Comparison of ENCODE assay signal across 34 cellular contexts in the genomic region with DNA sequence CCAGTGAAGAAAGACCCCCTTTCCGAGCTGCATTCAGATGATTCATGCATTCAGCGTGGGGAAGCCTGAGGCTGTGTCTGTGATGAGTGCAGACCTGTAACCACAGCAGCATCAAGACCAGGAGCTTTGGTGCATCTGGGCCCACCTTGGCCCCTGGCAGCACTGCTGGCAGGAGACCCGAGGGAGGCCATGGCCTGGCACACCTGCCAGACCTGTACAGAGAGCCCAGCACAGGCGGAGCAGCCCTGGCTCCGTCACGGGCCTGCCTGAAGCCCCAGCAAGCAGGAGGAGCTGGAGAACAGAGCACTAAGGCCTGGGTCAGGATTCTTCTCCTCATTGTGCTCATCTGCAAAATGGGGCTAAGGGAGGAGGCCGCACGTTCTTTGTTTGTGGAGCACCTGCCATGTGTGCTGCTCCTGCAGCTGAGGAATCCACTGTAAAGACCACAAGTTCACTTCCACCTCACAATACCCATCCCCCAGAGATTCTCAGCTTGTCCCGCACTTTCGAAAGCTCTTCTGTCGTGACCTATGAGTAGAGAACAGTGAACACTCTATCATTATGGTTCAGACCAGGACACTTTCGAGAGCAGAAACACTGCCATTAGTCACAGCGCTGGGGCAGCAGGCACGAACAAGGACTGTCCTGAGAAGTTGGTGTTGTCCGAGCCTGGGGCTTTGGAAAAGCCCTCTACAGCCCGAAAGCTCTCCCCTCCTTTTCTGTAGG.
"Had no signal": no experiment of that assay in that cellular context is flagged by ENCODE, and none has a peak within 500 bp of the region (broad histone marks: within the 10 kb centered on the region; RNA-seq: fewer than 3 reads in every experiment).

No MANE protein-coding gene starts in this region.

- H3K36me3 ChIP-seq: adrenal gland, esophagus muscularis mucosa, gastrocnemius medialis, WERI-Rb-1 had no signal

- H3K9me3 ChIP-seq: adrenal gland, body of pancreas, esophagus muscularis mucosa, gastrocnemius medialis had no signal

- H3K4me3 ChIP-seq: adrenal gland, body of pancreas, esophagus muscularis mucosa, gastrocnemius medialis had no signal

- ATAC-seq: activated CD4-positive, CD25-positive, alpha-beta regulatory T cell treated with anti-CD3 and anti-CD28 coated beads, Interleukin-2, amount 50 U/mL, for 24 hours; activated CD8-positive, alpha-beta memory T cell treated with anti-CD3 and anti-CD28 coated beads, Interleukin-2, amount 10 ng/mL, durations not matched to agents 7 days and 5 days; activated CD8-positive, alpha-beta T cell treated with anti-CD3 and anti-CD28 coated beads, Interleukin-2, amount 10 ng/mL, durations not matched to agents 7 days and 5 days; activated naive CD8-positive, alpha-beta T cell treated with anti-CD3 and anti-CD28 coated beads, Interleukin-2, amount 50 U/mL, for 24 hours; body of pancreas; effector memory CD8-positive, alpha-beta T cell; foreskin keratinocyte; gastrocnemius medialis; T-cell had no signal

- H3K9me3 Mint-ChIP-seq: activated B cell treated with CpG ODN at 0.5 μM for 24 hours; activated CD4-positive, alpha-beta memory T cell treated with anti-CD3 and anti-CD28 coated beads for 36 hours; activated naive CD4-positive, alpha-beta T cell treated with anti-CD3 and anti-CD28 coated beads for 36 hours; activated naive CD4-positive, alpha-beta T cell treated with anti-CD3 and anti-CD28 coated beads, Interleukin-2, amount 50 U/mL, for 24 hours; activated naive CD8-positive, alpha-beta T cell treated with anti-CD3 and anti-CD28 coated beads for 36 hours; activated naive CD8-positive, alpha-beta T cell treated with anti-CD3 and anti-CD28 coated beads, Interleukin-2, amount 50 U/mL, for 24 hours; activated T-helper 1 cell treated with anti-CD3 and anti-CD28 coated beads, Interleukin-12 subunit alpha, Interleukin-12 subunit beta, Interleukin-2, Interleukin-4 antibody, amounts not matched to agents 30 ng/mL and 10 ng/mL and 1 ng/mL, durations not matched to agents 14 hours and 24 hours and 36 hours; activated T-helper 2 cell treated with anti-CD3 and anti-CD28 coated beads, Interferon-gamma antibody, Interleukin-2, Interleukin-4, amounts not matched to agents 10 μg/mL and 5 μg/mL and 100 μg/mL, durations not matched to agents 14 hours and 24 hours and 36 hours; effector memory CD8-positive, alpha-beta T cell; T-cell; T-helper 1 cell treated with Interleukin-12 subunit alpha and Interleukin-12 subunit beta and Interleukin-4 antibody, amounts not matched to agents 30 μg/mL and 1 μg/mL, for 36 hours had no signal

- H3K4me1 Mint-ChIP-seq: activated B cell treated with CpG ODN at 0.5 μM for 24 hours; activated CD8-positive, alpha-beta memory T cell treated with anti-CD3 and anti-CD28 coated beads, Interleukin-2, amount 10 ng/mL, durations not matched to agents 7 days and 5 days; activated naive CD4-positive, alpha-beta T cell treated with anti-CD3 and anti-CD28 coated beads, Interleukin-2, amount 50 U/mL, for 24 hours; activated naive CD8-positive, alpha-beta T cell treated with anti-CD3 and anti-CD28 coated beads, Interleukin-2, amount 50 U/mL, for 24 hours; T-cell had no signal

- H3K27me3 Mint-ChIP-seq: activated CD8-positive, alpha-beta memory T cell treated with anti-CD3 and anti-CD28 coated beads, Interleukin-2, amount 10 ng/mL, durations not matched to agents 7 days and 5 days; activated naive CD4-positive, alpha-beta T cell treated with anti-CD3 and anti-CD28 coated beads, Interleukin-2, amount 50 U/mL, for 24 hours had no signal

- H3K27ac ChIP-seq: adrenal gland, body of pancreas, esophagus muscularis mucosa, foreskin keratinocyte, gastrocnemius medialis, WERI-Rb-1 had no signal

- H3K27me3 ChIP-seq: adrenal gland, body of pancreas, foreskin keratinocyte, gastrocnemius medialis had no signal

- H3K4me1 ChIP-seq: adrenal gland, body of pancreas, esophagus muscularis mucosa, foreskin keratinocyte, gastrocnemius medialis had no signal

- DNase-seq: activated B cell treated with CpG ODN at 0.5 μM for 24 hours; activated CD4-positive, alpha-beta memory T cell treated with anti-CD3 and anti-CD28 coated beads for 36 hours; activated CD4-positive, alpha-beta T cell treated with anti-CD3 and anti-CD28 coated beads for 48 hours; activated CD8-positive, alpha-beta memory T cell treated with anti-CD3 and anti-CD28 coated beads, Interleukin-2, amount 10 ng/mL, durations not matched to agents 7 days and 5 days; activated CD8-positive, alpha-beta memory T cell treated with anti-CD3 and anti-CD28 coated beads, Interleukin-2, amount 50 U/mL, for 4 hours; activated CD8-positive, alpha-beta T cell treated with anti-CD3 and anti-CD28 coated beads, Interleukin-2, amount 10 ng/mL, durations not matched to agents 7 days and 5 days; activated effector memory CD4-positive, alpha-beta T cell treated with anti-CD3 and anti-CD28 coated beads, Interleukin-2, amount 50 U/mL, for 16 hours; activated naive CD4-positive, alpha-beta T cell treated with anti-CD3 and anti-CD28 coated beads for 36 hours; activated naive CD8-positive, alpha-beta T cell treated with anti-CD3 and anti-CD28 coated beads for 36 hours; activated naive CD8-positive, alpha-beta T cell treated with anti-CD3 and anti-CD28 coated beads, Interleukin-2, amount 50 U/mL, for 24 hours; activated T-cell treated with anti-CD3 and anti-CD28 coated beads, Interleukin-2, amount 50 U/mL, for 1 hour; activated T-cell treated with anti-CD3 and anti-CD28 coated beads, Interleukin-2, amount 50 U/mL, for 48 hours; adrenal gland; amygdala; aorta; body of pancreas; caudate nucleus; cortex of kidney; dermis blood vessel endothelial cell; effector CD4-positive, alpha-beta T cell; effector memory CD8-positive, alpha-beta T cell; erythroblast; foreskin keratinocyte; gastrocnemius medialis; glutamatergic neuron; T-cell; T-helper 9 cell; WERI-Rb-1 had no signal

- H3K27ac Mint-ChIP-seq: activated B cell treated with CpG ODN at 0.5 μM for 24 hours; activated CD4-positive, alpha-beta memory T cell treated with anti-CD3 and anti-CD28 coated beads for 36 hours; activated CD8-positive, alpha-beta memory T cell treated with anti-CD3 and anti-CD28 coated beads, Interleukin-2, amount 10 ng/mL, durations not matched to agents 7 days and 5 days; activated CD8-positive, alpha-beta T cell treated with anti-CD3 and anti-CD28 coated beads, Interleukin-2, amount 10 ng/mL, durations not matched to agents 7 days and 5 days; activated naive CD4-positive, alpha-beta T cell treated with anti-CD3 and anti-CD28 coated beads for 36 hours; activated naive CD4-positive, alpha-beta T cell treated with anti-CD3 and anti-CD28 coated beads, Interleukin-2, amount 50 U/mL, for 24 hours; activated naive CD8-positive, alpha-beta T cell treated with anti-CD3 and anti-CD28 coated beads for 36 hours; activated naive CD8-positive, alpha-beta T cell treated with anti-CD3 and anti-CD28 coated beads, Interleukin-2, amount 50 U/mL, for 24 hours; activated T-helper 1 cell treated with anti-CD3 and anti-CD28 coated beads, Interleukin-12 subunit alpha, Interleukin-12 subunit beta, Interleukin-2, Interleukin-4 antibody, amounts not matched to agents 30 ng/mL and 10 ng/mL and 1 ng/mL, durations not matched to agents 14 hours and 24 hours and 36 hours; activated T-helper 2 cell treated with anti-CD3 and anti-CD28 coated beads, Interferon-gamma antibody, Interleukin-2, Interleukin-4, amounts not matched to agents 10 μg/mL and 5 μg/mL and 100 μg/mL, durations not matched to agents 14 hours and 24 hours and 36 hours; effector memory CD8-positive, alpha-beta T cell; T-cell; T-helper 1 cell treated with Interleukin-12 subunit alpha and Interleukin-12 subunit beta and Interleukin-4 antibody, amounts not matched to agents 30 μg/mL and 1 μg/mL, for 36 hours had no signal

- H3K36me3 Mint-ChIP-seq: activated CD4-positive, alpha-beta memory T cell treated with anti-CD3 and anti-CD28 coated beads for 36 hours; activated CD8-positive, alpha-beta memory T cell treated with anti-CD3 and anti-CD28 coated beads, Interleukin-2, amount 10 ng/mL, durations not matched to agents 7 days and 5 days; activated naive CD4-positive, alpha-beta T cell treated with anti-CD3 and anti-CD28 coated beads, Interleukin-2, amount 50 U/mL, for 24 hours; activated naive CD8-positive, alpha-beta T cell treated with anti-CD3 and anti-CD28 coated beads for 36 hours; T-cell had no signal

- H3K4me3 Mint-ChIP-seq: activated B cell treated with CpG ODN at 0.5 μM for 24 hours; activated CD4-positive, alpha-beta memory T cell treated with anti-CD3 and anti-CD28 coated beads for 36 hours; activated CD8-positive, alpha-beta memory T cell treated with anti-CD3 and anti-CD28 coated beads, Interleukin-2, amount 10 ng/mL, durations not matched to agents 7 days and 5 days; activated CD8-positive, alpha-beta T cell treated with anti-CD3 and anti-CD28 coated beads, Interleukin-2, amount 10 ng/mL, durations not matched to agents 7 days and 5 days; activated naive CD4-positive, alpha-beta T cell treated with anti-CD3 and anti-CD28 coated beads for 36 hours; activated naive CD4-positive, alpha-beta T cell treated with anti-CD3 and anti-CD28 coated beads, Interleukin-2, amount 50 U/mL, for 24 hours; activated naive CD8-positive, alpha-beta T cell treated with anti-CD3 and anti-CD28 coated beads for 36 hours; activated naive CD8-positive, alpha-beta T cell treated with anti-CD3 and anti-CD28 coated beads, Interleukin-2, amount 50 U/mL, for 24 hours; activated T-helper 1 cell treated with anti-CD3 and anti-CD28 coated beads, Interleukin-12 subunit alpha, Interleukin-12 subunit beta, Interleukin-2, Interleukin-4 antibody, amounts not matched to agents 30 ng/mL and 10 ng/mL and 1 ng/mL, durations not matched to agents 14 hours and 24 hours and 36 hours; effector memory CD8-positive, alpha-beta T cell; T-cell; T-helper 1 cell treated with Interleukin-12 subunit alpha and Interleukin-12 subunit beta and Interleukin-4 antibody, amounts not matched to agents 30 μg/mL and 1 μg/mL, for 36 hours had no signal
